12 cellular contexts compared by ENCODE assay signal in the genomic region with DNA sequence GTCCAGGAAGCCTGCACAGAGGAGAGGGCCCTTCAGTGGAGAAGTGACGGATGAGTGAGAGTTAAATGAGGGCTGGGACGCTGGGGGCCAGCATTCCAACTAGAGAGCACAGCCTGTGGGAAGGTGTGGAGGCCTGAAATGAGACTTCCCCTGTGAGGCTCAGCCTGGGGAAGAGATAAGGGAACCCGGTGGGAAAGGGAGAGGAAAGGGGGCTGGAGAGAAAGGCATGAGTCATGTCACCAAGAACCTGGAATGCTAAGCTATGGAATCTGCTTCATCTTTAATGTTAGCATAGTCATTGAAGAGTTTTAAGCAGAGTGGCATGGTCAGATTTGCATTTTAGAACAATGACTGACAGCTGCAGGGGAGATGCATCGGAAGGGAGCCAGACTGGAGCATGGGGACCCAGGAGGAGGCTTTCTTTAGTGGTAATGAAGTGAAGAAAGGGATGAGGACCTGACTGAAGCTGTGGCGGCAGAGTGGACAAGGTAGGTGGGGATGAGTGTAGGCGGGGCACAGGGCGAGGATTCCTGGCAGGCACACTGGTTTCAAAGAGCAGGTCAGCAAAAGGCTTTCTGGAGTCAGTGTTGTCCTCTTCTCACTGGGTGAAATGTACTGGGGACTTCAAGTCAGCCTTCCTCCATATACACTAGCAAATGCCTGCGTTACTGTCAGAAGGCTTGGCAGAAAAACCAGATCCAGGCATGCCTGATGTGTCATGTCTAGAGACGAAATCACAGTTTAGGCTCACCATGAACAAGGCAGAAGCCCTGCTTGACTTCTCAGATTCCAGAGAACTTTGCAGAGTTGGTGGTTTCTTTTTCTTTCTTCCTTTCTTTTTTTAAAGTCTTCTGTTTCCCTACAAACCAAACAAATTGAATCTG. TPM values are rescaled to one million over a fixed set of nuclear protein-coding genes. Genes with fewer than 3 reads are reported as not detected.
DNase-seq lines count a peak whose midpoint lies in the region; ATAC-seq and TF ChIP-seq lines count a peak whose summit lies in the region.
"Had no signal": no experiment of that assay in that cellular context is flagged by ENCODE, and none has a peak within 500 bp of the region (broad histone marks: within the 10 kb centered on the region; RNA-seq: fewer than 3 reads in every experiment).

No MANE protein-coding gene starts in this region.

- H2AFZ ChIP-seq in fibroblast of lung (ENCODE audit: low read length), result no peak overlapping the region

- no peaks in the 10 kb centered on the region for H3K9me3 Mint-ChIP-seq in nephron
- H3K9me3 Mint-ChIP-seq in stimulated activated memory B cell treated with anti-CD40 and anti-IgM and Interleukin-4, amounts not matched to agents 10 μg/mL and 1 μg/mL and 100 μg/mL, for 72 hours, result no peaks in the 10 kb centered on the region
- H3K9me3 Mint-ChIP-seq: CD8-positive, alpha-beta memory T cell had no signal

- peaks cover 65% of the 10 kb centered on the region for H4K20me1 ChIP-seq in BLaER1
- H4K20me1 ChIP-seq in fibroblast of lung (ENCODE audit: control insufficient read depth, extremely low read depth, insufficient read depth, low read length), result no peaks in the 10 kb centered on the region

- TF ChIP-seq CTCF in fibroblast of lung (conservative IDR thresholded peaks at IDR 0.05 in 1 of 2, IDR thresholded peaks at IDR 0.05 in 1 of 2; ENCODE audit: low read depth in 1 of 2, low read length in 2 of 2) (no peak), nephron (IDR thresholded peaks at IDR 0.05; ENCODE audit: unreplicated experiment in 3 of 3) (no peak)

- H3K4me1 ChIP-seq in BLaER1, result peaks cover 99% of the 10 kb centered on the region
- peaks cover 25% of the 10 kb centered on the region for H3K4me1 ChIP-seq in fibroblast of lung (ENCODE audit: control insufficient read depth, extremely low read depth, insufficient read depth, low read length)
- H3K4me1 ChIP-seq: prostate gland had no signal

- H3K9me3 ChIP-seq in BLaER1 (no peaks in the 10 kb centered on the region), fibroblast of lung (ENCODE audit: control insufficient read depth, insufficient read depth, low read depth, low read length) (no peaks in the 10 kb centered on the region)
- H3K9me3 ChIP-seq: prostate gland had no signal

- H3K4me3 ChIP-seq in BLaER1 (no peak overlapping the region), fibroblast of lung (replicated peaks in 1 of 4; ENCODE audit: control extremely low read depth in 1 of 4, insufficient read depth in 1 of 4, low read depth in 3 of 4, low read length in 4 of 4) (no peak overlapping the region)
- H3K4me3 ChIP-seq: prostate gland had no signal

- peaks cover 50% of the 10 kb centered on the region for H3K79me2 ChIP-seq in fibroblast of lung (ENCODE audit: control insufficient read depth, insufficient read depth, low read length)

- no peak overlapping the region for H3K9ac ChIP-seq in BLaER1
- no peak overlapping the region for H3K9ac ChIP-seq in fibroblast of lung (ENCODE audit: insufficient read depth, low read length)

- H3K36me3 Mint-ChIP-seq in nephron (ENCODE audit: low read depth), result peaks cover 24% of the 10 kb centered on the region
- H3K36me3 Mint-ChIP-seq in stimulated activated memory B cell treated with anti-CD40 and anti-IgM and Interleukin-4, amounts not matched to agents 10 μg/mL and 1 μg/mL and 100 μg/mL, for 72 hours, result peaks cover 12% of the 10 kb centered on the region
- H3K36me3 Mint-ChIP-seq: CD8-positive, alpha-beta memory T cell had no signal

- H3K27me3 Mint-ChIP-seq in nephron (ENCODE audit: low read depth), result no peaks in the 10 kb centered on the region
- H3K27me3 Mint-ChIP-seq in stimulated activated memory B cell treated with anti-CD40 and anti-IgM and Interleukin-4, amounts not matched to agents 10 μg/mL and 1 μg/mL and 100 μg/mL, for 72 hours, result peaks cover 24% of the 10 kb centered on the region

- ATAC-seq in HG02678 (IDR thresholded peaks at IDR 0.05; ENCODE audit: unreplicated experiment) (no peak), GM21619 (IDR thresholded peaks at IDR 0.05; ENCODE audit: unreplicated experiment) (no peak)
- ATAC-seq in stimulated activated memory B cell treated with anti-CD40 and anti-IgM and Interleukin-4, amounts not matched to agents 10 μg/mL and 1 μg/mL and 100 μg/mL, for 72 hours, result no peak
- ATAC-seq: activated naive CD4-positive, alpha-beta T cell treated with anti-CD3 and anti-CD28 coated beads, Interleukin-2, amount 50 U/mL, for 72 hours had no signal

- H3K27ac Mint-ChIP-seq in nephron, result peak overlapping the region; percentile 20 to 79 (median 71)
- H3K27ac Mint-ChIP-seq in stimulated activated memory B cell treated with anti-CD40 and anti-IgM and Interleukin-4, amounts not matched to agents 10 μg/mL and 1 μg/mL and 100 μg/mL, for 72 hours, result no peak overlapping the region

- DNase-seq in RPMI8226 (peak; percentile 41), fibroblast of lung (ENCODE audit: low read depth in 2 of 2) (peak; percentile 58 to 76), NCI-H1930 (lab: John Stamatoyannopoulos, UW) (no peak)
- DNase-seq: CD8-positive, alpha-beta memory T cell; hippocampal formation had no signal

- H3K27ac ChIP-seq in BLaER1 (peak overlapping the region; percentile 1), fibroblast of lung (ENCODE audit: insufficient read depth, low read length) (peak overlapping the region; percentile 57)
- H3K27ac ChIP-seq: prostate gland had no signal

- H3K27me3 ChIP-seq in BLaER1, result no peaks in the 10 kb centered on the region
- H3K27me3 ChIP-seq in fibroblast of lung (ENCODE audit: control insufficient read depth, insufficient read depth, low read length), result no peaks in the 10 kb centered on the region

- peaks cover 79% of the 10 kb centered on the region for H3K4me1 Mint-ChIP-seq in nephron
- peaks cover 12% of the 10 kb centered on the region for H3K4me1 Mint-ChIP-seq in stimulated activated memory B cell treated with anti-CD40 and anti-IgM and Interleukin-4, amounts not matched to agents 10 μg/mL and 1 μg/mL and 100 μg/mL, for 72 hours
- H3K4me1 Mint-ChIP-seq: CD8-positive, alpha-beta memory T cell had no signal

- H3K4me2 ChIP-seq in BLaER1 (peak overlapping the region; percentile 43), fibroblast of lung (ENCODE audit: extremely low read depth, insufficient read depth, low read length) (peak overlapping the region; percentile 56)

- H3K36me3 ChIP-seq in BLaER1, result peaks cover 59% of the 10 kb centered on the region
- H3K36me3 ChIP-seq in fibroblast of lung (ENCODE audit: control insufficient read depth, insufficient read depth, low read length), result no peaks in the 10 kb centered on the region
- H3K36me3 ChIP-seq: prostate gland had no signal

- peak overlapping the region in 2 of 3 experiments; percentile 12 to 15 for H3K4me3 Mint-ChIP-seq in nephron
- H3K4me3 Mint-ChIP-seq in stimulated activated memory B cell treated with anti-CD40 and anti-IgM and Interleukin-4, amounts not matched to agents 10 μg/mL and 1 μg/mL and 100 μg/mL, for 72 hours, result no peak overlapping the region
- H3K4me3 Mint-ChIP-seq: CD8-positive, alpha-beta memory T cell had no signal

RNA-seq across cellular contexts. Expression of a gene that starts 8.0 kb away (rescaled TPM):
- 16.2 and 17.2 TPM in 2 replicates for total RNA-seq in fibroblast of lung
- polyA plus RNA-seq in fibroblast of lung, result 21.4 and 21.9 TPM in 2 replicates
- polyA plus RNA-seq in fibroblast of lung (2012), result 13.4 and 13.7 TPM in 2 replicates
- 8.5 and 12.2 TPM in 2 replicates for polyA minus RNA-seq in fibroblast of lung (ENCODE audit: low replicate concordance)

Comparison
In these comparisons a context has a peak if more than half of its experiments do, and no peak if none do; other contexts are left out.
1. DNase-seq: peak in RPMI8226 (single experiment) and fibroblast of lung (2 of 2); none in NCI-H1930 (0 of 2).